ENCODE assay signal across 16 cellular contexts in genomic region chr3:53579636-53580035, GRCh38.
A peak's percentile ranks its signal among the peaks of the same experiment; 100 is the strongest.
DNase-seq lines count a peak whose midpoint lies in the region; TF ChIP-seq lines count a peak whose summit lies in the region.
"Had no signal": no experiment of that assay in that cellular context is flagged by ENCODE, and none has a peak within 500 bp of the region (broad histone marks: within the 10 kb centered on the region; RNA-seq: fewer than 3 reads in every experiment).

No MANE protein-coding gene starts in this region.

- intact Hi-C loops in esophagus muscularis mucosa (cut with DNase I) = no loop called here

- H3K4me3 ChIP-seq in esophagus muscularis mucosa = no peak overlapping the region
- H3K4me3 ChIP-seq: BLaER1, HAP-1 had no signal

- peak; percentile 1 for DNase-seq in NCI-H2029 (lab: John Stamatoyannopoulos, UW)
- DNase-seq in NCI-H2029 treated with DMSO at 0.1 percent for 48 hours (lab: John Stamatoyannopoulos, UW) = no peak
- peak; percentile 3 for DNase-seq in NCI-H1417 treated with DMSO at 0.1 percent for 48 hours (lab: John Stamatoyannopoulos, UW)
- DNase-seq in esophagus muscularis mucosa (ENCODE audit: extremely low spot score) = peak; percentile 75
- DNase-seq in NCI-H774 (lab: John Stamatoyannopoulos, UW) = no peak
- DNase-seq in cerebellum (ENCODE audit: low spot score) = no peak
- no peak for DNase-seq in NCI-H446 treated with DMSO at 0.1 percent for 48 hours (lab: John Stamatoyannopoulos, UW)
- DNase-seq: 8988T; AML-193; Caco-2; CD8-positive, alpha-beta memory T cell; DND-41; GDM1; GOT3 had no signal

- no peak for TF ChIP-seq POLR2A in esophagus muscularis mucosa (IDR thresholded peaks at IDR 0.05; ENCODE audit: low read depth)

- H3K9me3 ChIP-seq in esophagus muscularis mucosa = no peaks in the 10 kb centered on the region
- H3K9me3 ChIP-seq: BLaER1, Caco-2, HAP-1 had no signal

- TF ChIP-seq EP300 in esophagus muscularis mucosa (IDR thresholded peaks at IDR 0.05) = no peak

- no peak overlapping the region for H3K27ac ChIP-seq in esophagus muscularis mucosa (replicated peaks in 1 of 4)
- H3K27ac ChIP-seq: BLaER1 had no signal

- H3K4me1 ChIP-seq in esophagus muscularis mucosa = no peaks in the 10 kb centered on the region
- H3K4me1 ChIP-seq: BLaER1, Caco-2, HAP-1 had no signal

- WGBS in esophagus muscularis mucosa = 100% methylated on average over 1 of the region's 3 CpGs

- no peaks in the 10 kb centered on the region for H3K27me3 ChIP-seq in esophagus muscularis mucosa
- H3K27me3 ChIP-seq: BLaER1 had no signal

- H3K36me3 ChIP-seq in esophagus muscularis mucosa = no peaks in the 10 kb centered on the region
- H3K36me3 ChIP-seq: BLaER1, HAP-1 had no signal

- no peak for TF ChIP-seq CTCF in esophagus muscularis mucosa (IDR thresholded peaks at IDR 0.05)

Comparison
In these comparisons a context has a peak if more than half of its experiments do, and no peak if none do; other contexts are left out.
1. DNase-seq: peak in NCI-H2029 (single experiment), NCI-H1417 treated with DMSO at 0.1 percent for 48 hours (single experiment) and esophagus muscularis mucosa (single experiment); none in NCI-H2029 treated with DMSO at 0.1 percent for 48 hours (single experiment), NCI-H774 (single experiment), cerebellum (single experiment) and NCI-H446 treated with DMSO at 0.1 percent for 48 hours (single experiment).